In the genomic region with DNA sequence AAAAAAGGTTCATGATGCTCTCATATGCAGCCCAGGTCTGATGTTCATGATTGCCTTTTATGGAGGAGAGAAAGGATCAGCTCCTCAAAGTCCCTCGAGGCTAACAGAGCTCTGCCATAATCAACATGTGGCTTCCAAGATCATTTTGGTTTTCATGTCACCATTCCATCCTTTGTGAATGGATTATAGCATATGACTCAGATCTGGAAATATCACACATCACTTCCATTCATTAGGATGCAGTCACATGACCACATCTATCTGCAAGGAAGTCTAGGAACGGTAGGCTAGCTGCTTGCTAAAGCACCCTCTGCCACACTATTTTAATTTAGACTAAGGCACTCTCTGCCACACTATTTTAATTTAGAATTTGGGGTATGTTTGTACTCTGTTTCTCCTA, we compare ENCODE assay signal across 17 cellular contexts.
"Had no signal": no experiment of that assay in that cellular context is flagged by ENCODE, and none has a peak within 500 bp of the region (broad histone marks: within the 10 kb centered on the region; RNA-seq: fewer than 3 reads in every experiment).

No MANE protein-coding gene starts in this region.

- H3K27me3 ChIP-seq: stomach, testis, upper lobe of left lung had no signal

- H3K4me3 ChIP-seq: lung, prostate gland, stomach, testis, upper lobe of left lung had no signal

- H3K36me3 ChIP-seq: prostate gland, stomach, upper lobe of left lung had no signal

- ATAC-seq: activated naive CD4-positive, alpha-beta T cell treated with anti-CD3 and anti-CD28 coated beads, Interleukin-2, amount 50 U/mL, for 72 hours; activated T-cell treated with anti-CD3 and anti-CD28 coated beads, Interleukin-2, amount 50 U/mL, for 72 hours; right cardiac atrium had no signal

- H3K9me3 ChIP-seq: prostate gland, stomach, testis, upper lobe of left lung had no signal

- H3K4me1 ChIP-seq: prostate gland, stomach, testis, upper lobe of left lung had no signal

- H3K27ac ChIP-seq: prostate gland, stomach, testis, upper lobe of left lung had no signal

- DNase-seq: activated CD4-positive, alpha-beta T cell treated with anti-CD3 and anti-CD28 coated beads, Interleukin-2, amount 10 ng/mL, durations not matched to agents 7 days and 5 days; activated CD4-positive, CD25-positive, alpha-beta regulatory T cell; activated CD8-positive, alpha-beta memory T cell treated with anti-CD3 and anti-CD28 coated beads, Interleukin-2, amount 50 U/mL, for 48 hours; activated gamma-delta T cell; activated T-cell treated with anti-CD3 and anti-CD28 coated beads, Interleukin-2, amount 50 U/mL, for 72 hours; amniotic stem cell; cortex of kidney; effector CD4-positive, alpha-beta T cell; islet precursor cell; midbrain; right cardiac atrium; stomach; testis; upper lobe of left lung had no signal
